1 cellular context compared by ENCODE assay signal in the genomic region with DNA sequence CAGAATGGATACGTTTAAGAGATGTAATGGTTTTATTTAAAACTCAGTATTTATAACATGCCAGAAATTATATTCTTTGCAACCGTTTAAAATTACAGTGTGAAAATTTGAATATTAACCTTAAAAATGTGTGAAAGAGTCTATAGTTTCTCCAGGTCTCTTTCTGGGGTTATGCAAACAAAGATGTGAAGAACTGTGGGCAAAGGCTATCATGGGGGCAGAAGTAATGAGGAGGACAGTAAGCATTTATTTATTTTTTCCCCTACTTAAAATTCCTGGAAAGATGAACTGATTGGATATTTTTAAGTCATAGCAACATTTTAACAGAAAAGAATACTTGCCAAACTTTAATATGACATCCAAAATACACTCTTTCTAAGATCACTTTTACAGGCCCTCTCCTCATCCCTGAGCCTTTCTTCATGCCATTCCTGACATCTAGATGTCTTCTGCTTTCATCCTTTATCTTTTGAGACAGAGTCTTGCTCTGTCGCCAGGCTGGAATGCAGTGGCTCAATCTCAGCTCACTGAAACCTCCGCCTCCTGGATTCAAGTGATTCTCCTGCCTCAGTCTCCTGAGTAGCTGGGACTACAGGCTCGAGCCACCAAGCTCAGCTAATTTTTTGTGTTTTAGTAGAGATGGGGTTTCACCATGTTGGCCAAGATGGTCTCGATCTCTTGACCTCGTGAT.
TF ChIP-seq lines count a peak whose summit lies in the region.

No MANE protein-coding gene starts in this region.

TF ChIP-seq in IMR-90, 13 proteins besides CTCF, POLR2A, EP300 and RAD21:
- TF ChIP-seq BHLHE40 (IDR thresholded peaks at IDR 0.05; ENCODE audit: low read depth, low read length): no peak
- TF ChIP-seq, protein P1, sequence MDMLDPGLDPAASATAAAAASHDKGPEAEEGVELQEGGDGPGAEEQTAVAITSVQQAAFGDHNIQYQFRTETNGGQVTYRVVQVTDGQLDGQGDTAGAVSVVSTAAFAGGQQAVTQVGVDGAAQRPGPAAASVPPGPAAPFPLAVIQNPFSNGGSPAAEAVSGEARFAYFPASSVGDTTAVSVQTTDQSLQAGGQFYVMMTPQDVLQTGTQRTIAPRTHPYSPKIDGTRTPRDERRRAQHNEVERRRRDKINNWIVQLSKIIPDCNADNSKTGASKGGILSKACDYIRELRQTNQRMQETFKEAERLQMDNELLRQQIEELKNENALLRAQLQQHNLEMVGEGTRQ (IDR thresholded peaks at IDR 0.05; ENCODE audit: low read depth, low read length): no peak
